Comparison of ENCODE assay signal across 13 cellular contexts in the genomic region with DNA sequence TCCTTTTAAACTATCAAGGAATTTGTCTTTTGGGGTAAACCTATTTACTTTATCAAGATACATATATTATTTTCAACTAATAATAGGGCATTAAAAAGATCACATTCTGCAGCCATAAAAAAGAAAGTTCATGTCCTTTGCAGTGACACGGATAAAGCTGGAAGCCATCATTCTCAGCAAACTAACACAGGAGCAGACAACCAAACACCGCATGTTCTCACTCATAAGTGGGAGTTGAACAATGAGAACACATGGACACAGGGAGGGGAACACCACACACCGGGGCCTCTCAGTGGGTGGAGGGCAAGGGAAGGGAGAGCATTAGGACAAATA. TPM values are rescaled to one million over a fixed set of nuclear protein-coding genes. Genes with fewer than 3 reads are reported as not detected.
A peak's percentile ranks its signal among the peaks of the same experiment; 100 is the strongest.
DNase-seq lines count a peak whose midpoint lies in the region; ATAC-seq and TF ChIP-seq lines count a peak whose summit lies in the region.
"Not testable (repeated sequence)": the region's sequence is repeated elsewhere in the genome, so short reads cannot be mapped to it uniquely, and the experiment has no call there.
"Had no signal": no experiment of that assay in that cellular context is flagged by ENCODE, and none has a peak within 500 bp of the region (broad histone marks: within the 10 kb centered on the region; RNA-seq: fewer than 3 reads in every experiment).

No MANE protein-coding gene starts in this region.

- H3K27me3 Mint-ChIP-seq in glutamatergic neuron (ENCODE audit: unreplicated experiment); mesothelial cell of epicardium (ENCODE audit: low read depth): not testable (repeated sequence)

- peaks cover 16% of the 10 kb centered on the region; the same call in 1 of the 2 replicates for H3F3A ChIP-seq in GM23248 (ENCODE audit: insufficient read depth)

- not testable (repeated sequence) for H3K27ac Mint-ChIP-seq in glutamatergic neuron (ENCODE audit: unreplicated experiment)
- H3K27ac Mint-ChIP-seq in mesothelial cell of epicardium, result peak overlapping the region; percentile 37

- H3K36me3 Mint-ChIP-seq in glutamatergic neuron (ENCODE audit: unreplicated experiment); mesothelial cell of epicardium: not testable (repeated sequence)

- TF ChIP-seq CTCF in 22Rv1 (IDR thresholded peaks at IDR 0.05), result peak; percentile 37
- TF ChIP-seq CTCF in RWPE1 (conservative IDR thresholded peaks at IDR 0.05; ENCODE audit: low read depth), result peak; percentile 28
- not testable (repeated sequence) for TF ChIP-seq CTCF in breast epithelium (IDR thresholded peaks at IDR 0.05); mesothelial cell of epicardium (IDR thresholded peaks at IDR 0.05; ENCODE audit: unreplicated experiment); thoracic aorta (IDR thresholded peaks at IDR 0.05)
- peak; percentile 12 for TF ChIP-seq CTCF in glutamatergic neuron (IDR thresholded peaks at IDR 0.05; ENCODE audit: partially characterized antibody, unreplicated experiment)

- not testable (repeated sequence) for H3K36me3 ChIP-seq in GM23248 (ENCODE audit: low read depth); breast epithelium; rectal smooth muscle tissue (ENCODE audit: control insufficient read depth, insufficient read depth, low read length); thoracic aorta

- H3K4me1 Mint-ChIP-seq in glutamatergic neuron (ENCODE audit: low read depth, unreplicated experiment), result not testable (repeated sequence)
- H3K4me1 Mint-ChIP-seq in mesothelial cell of epicardium, result peaks cover 12% of the 10 kb centered on the region

- CTCF ChIA-PET in RWPE1 (lab: Yijun Ruan, JAX), result interaction anchor here (0.6 to 1.0 kb wide), 4 partner anchors 10 to 874 kb away, joined by 3 to 5 read pairs (median 3); no protein-coding TSS in a partner anchor

- H3K4me3 ChIP-seq in GM23248, result not testable (repeated sequence)
- peak overlapping the region in 1 of 3 donors; percentile 2 for H3K4me3 ChIP-seq in breast epithelium
- peak overlapping the region; percentile 15 for H3K4me3 ChIP-seq in rectal smooth muscle tissue (ENCODE audit: low read length)
- peak overlapping the region; percentile 48 for H3K4me3 ChIP-seq in thoracic aorta

- in situ Hi-C loops in GM23248 (cut with MboI), result loop anchor here (10.0 kb wide), 1 partner anchor 245 kb away; no protein-coding TSS in a partner anchor

- H2AFZ ChIP-seq in GM23248, result peak overlapping the region; percentile 36; the same call in 1 of the 2 replicates

- H3K27me3 ChIP-seq in GM23248 (replicated peaks; ENCODE audit: insufficient read depth); breast epithelium; rectal smooth muscle tissue (ENCODE audit: control insufficient read depth, insufficient read depth, low read length); thoracic aorta (replicated peaks; ENCODE audit: insufficient read depth): not testable (repeated sequence)

- H3K79me2 ChIP-seq in GM23248 (ENCODE audit: insufficient read depth), result not testable (repeated sequence)

- intact Hi-C loops in breast epithelium (cut with DNase I; ENCODE audit: low total_unique reads), result not testable (repeated sequence)

- ATAC-seq in thoracic aorta (ENCODE audit: insufficient number of reproducible peaks, low FRiP score, low read depth), result not testable (repeated sequence)

- POLR2A ChIA-PET in RWPE1 (lab: Yijun Ruan, JAX; ENCODE audit: low non-redundant PET), result not testable (repeated sequence)

- H3K27ac ChIP-seq in 22Rv1; GM23248; RWPE1; rectal smooth muscle tissue (ENCODE audit: low read depth, low read length); thoracic aorta: not testable (repeated sequence)
- peak overlapping the region; percentile 24 to 36 for H3K27ac ChIP-seq in breast epithelium

- not testable (repeated sequence) for TF ChIP-seq POLR2A in breast epithelium (IDR thresholded peaks at IDR 0.05)

- not testable (repeated sequence) for H4K20me1 ChIP-seq in GM23248 (ENCODE audit: insufficient read depth)

- 6 to 14% methylated on average over 3 of the region's 3 CpGs for WGBS in GM23248 (ENCODE audit: low coverage in 1 of 2, low lambda C conversion rate in 2 of 2, missing lambda C conversion rate in 2 of 2), 2 experiments

- peak overlapping the region; percentile 84 for H3K4me2 ChIP-seq in GM23248 (ENCODE audit: unreplicated experiment)

- H3K9me3 ChIP-seq in GM23248 (ENCODE audit: low read depth); breast epithelium; thoracic aorta: not testable (repeated sequence)

- not testable (repeated sequence) for H3K9me3 Mint-ChIP-seq in glutamatergic neuron (ENCODE audit: unreplicated experiment); mesothelial cell of epicardium

- DNase-seq in GM23248; RWPE1 (ENCODE audit: low spot score); breast epithelium (ENCODE audit: low spot score in 2 of 2); glutamatergic neuron; mesothelial cell of epicardium (ENCODE audit: low spot score in 2 of 2, unreplicated experiment in 2 of 2); thoracic aorta (ENCODE audit: low spot score): not testable (repeated sequence)

- H3K4me1 ChIP-seq in GM23248 (ENCODE audit: insufficient read depth), result peaks cover 29% of the 10 kb centered on the region
- not testable (repeated sequence) for H3K4me1 ChIP-seq in breast epithelium; rectal smooth muscle tissue (ENCODE audit: control insufficient read depth, insufficient read depth, low read length); thoracic aorta (ENCODE audit: control insufficient read depth in 1 of 2, low read depth in 2 of 2)

- H3K4me3 Mint-ChIP-seq in glutamatergic neuron (ENCODE audit: unreplicated experiment), result not testable (repeated sequence)
- H3K4me3 Mint-ChIP-seq in mesothelial cell of epicardium, result peak overlapping the region; percentile 3

- H3K9me2 ChIP-seq in GM23248 (ENCODE audit: insufficient read depth), result not testable (repeated sequence)

- not testable (repeated sequence) for H3K9ac ChIP-seq in GM23248; rectal smooth muscle tissue (ENCODE audit: low read length)

RNA-seq across cellular contexts. Expression of a gene that starts 30.5 kb away (rescaled TPM):
- not detected in 2 replicates for total RNA-seq in GM23248 (2014; rRNA removed; shearing (Covaris generic))
- not detected in 2 replicates for polyA plus RNA-seq in GM23248 (2016; fragmentation: Nextera tagmentation; extraction: Ambion mirVana)
- total RNA-seq in breast epithelium (under 1 TPM in 1 of 3 donors, not detected in 2; 0.48 TPM), glutamatergic neuron (ENCODE audit: unreplicated experiment) (not detected), mesothelial cell of epicardium (not detected in 3 replicates), thoracic aorta (not detected)
- total RNA-seq: Calu3; CD4-positive, CD25-positive, alpha-beta regulatory T cell; H7; HepG2; Right ventricle myocardium inferior had no signal
- polyA plus RNA-seq: CD4-positive, CD25-positive, alpha-beta regulatory T cell; HepG2 had no signal
